ENCODE assay signal across 8 cellular contexts in the genomic region with DNA sequence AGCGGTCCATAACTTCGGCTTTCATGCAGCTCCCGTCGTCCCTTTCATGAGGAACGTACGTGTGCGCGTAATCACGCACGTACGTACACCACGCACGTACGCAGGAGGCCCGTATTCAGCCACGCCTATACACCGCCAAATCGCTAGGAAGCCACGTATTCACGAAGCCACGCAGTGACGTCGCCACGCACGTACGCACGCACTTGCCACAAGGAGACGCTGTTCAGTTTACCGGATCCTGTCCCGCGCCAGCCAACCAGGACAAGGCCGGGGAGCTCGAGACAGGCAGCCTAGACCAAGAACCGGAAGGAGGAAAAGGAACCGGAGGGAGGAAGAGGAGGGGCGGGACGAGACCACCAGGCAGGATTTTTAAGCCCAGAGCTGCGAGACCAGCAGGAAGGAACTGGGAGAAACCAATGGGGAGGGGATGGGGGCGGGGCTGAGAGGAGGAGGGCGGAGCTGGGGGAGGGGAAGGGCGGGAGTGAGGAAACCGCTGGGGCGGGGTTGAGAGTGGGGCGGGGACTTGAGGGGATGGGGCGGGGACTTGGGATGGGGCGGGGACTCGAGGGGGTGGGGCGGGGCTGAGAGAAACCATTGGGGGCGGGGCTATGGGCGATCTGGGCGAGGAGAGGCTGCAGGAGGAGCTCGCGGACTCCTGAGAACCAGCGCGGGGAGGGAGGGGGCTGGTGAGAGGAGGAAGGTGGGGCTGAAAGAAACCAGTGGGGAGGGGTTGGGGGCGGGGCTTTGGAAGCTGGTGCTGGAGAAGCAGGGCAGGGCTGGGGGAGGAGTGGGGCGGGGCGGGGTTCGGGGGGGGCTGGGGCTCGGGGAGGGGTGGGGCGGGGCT. TPM values are rescaled to one million over a fixed set of nuclear protein-coding genes. Genes with fewer than 3 reads are reported as not detected.
DNase-seq lines count a peak whose midpoint lies in the region; ATAC-seq and TF ChIP-seq lines count a peak whose summit lies in the region.

A gene (minus strand): TSS at position 65 of the 844 bp plus-strand sequence. CDS start 4,617 bp downstream, outside the sequence.

- H3K9me3 ChIP-seq in left lung = no peaks in the 10 kb centered on the region

- intact Hi-C loops in left lung (cut with DNase I) = no loop called here

- peaks cover 0 to 12% of the 10 kb centered on the region in 2 donors for H3K36me3 ChIP-seq in left lung

- H3K4me3 ChIP-seq in left lung = peak within 1 kb of the TSS; percentile 56 to 63

- no peaks in the 10 kb centered on the region for H3K27me3 ChIP-seq in left lung

- H3K4me1 ChIP-seq in left lung = peaks cover 0 to 7% of the 10 kb centered on the region in 2 donors

- TF ChIP-seq CTCF in left lung (IDR thresholded peaks at IDR 0.05) = peak; percentile 38 to 52

- H3K27ac ChIP-seq in left lung = peak within 1 kb of the TSS; percentile 83 to 91

- ATAC-seq in GM19438 (IDR thresholded peaks at IDR 0.05; ENCODE audit: low read depth, unreplicated experiment) (peak; percentile 58), HG03575 (IDR thresholded peaks at IDR 0.05; ENCODE audit: extremely low read depth, insufficient number of reproducible peaks, low FRiP score, unreplicated experiment) (peak; percentile 62), left lung (peak; percentile 45)

- DNase-seq in CD1c-positive myeloid dendritic cell (ENCODE audit: extremely low spot score) (peak; percentile 96), NCI-H82 (lab: John Stamatoyannopoulos, UW) (peak; percentile 98), dermis blood vessel endothelial cell (peak; percentile 99), left lung (peak; percentile 94 to 95)
- DNase-seq in activated CD4-positive, alpha-beta T cell treated with anti-CD3 and anti-CD28 coated beads, Interleukin-2, amount 50 U/mL, for 48 hours = peak; percentile 89 to 91
- peak; percentile 77 to 81 for DNase-seq in stimulated activated CD4-positive, alpha-beta T cell treated with anti-CD3 and anti-CD28 coated beads, Interleukin-2, amount 100 ng/mL, for 48 hours

RNA-seq across cellular contexts. Expression of the gene that starts here (rescaled TPM):
- total RNA-seq in dermis blood vessel endothelial cell (16.4 and 21.3 TPM in 2 replicates), left lung (10 to 100 TPM; 22.6 to 33.5 TPM)

Comparison
In these comparisons a context has a peak if more than half of its experiments do, and no peak if none do; other contexts are left out.
1. Peak in every context shown above with its lines: DNase-seq, ATAC-seq, H3K4me3 ChIP-seq and H3K27ac ChIP-seq.